Comparison of ENCODE assay signal across 15 cellular contexts in genomic region chr13:100365678-100366077, GRCh38.
A peak's percentile ranks its signal among the peaks of the same experiment; 100 is the strongest.
DNase-seq lines count a peak whose midpoint lies in the region; ATAC-seq and TF ChIP-seq lines count a peak whose summit lies in the region.
"Had no signal": no experiment of that assay in that cellular context is flagged by ENCODE, and none has a peak within 500 bp of the region (broad histone marks: within the 10 kb centered on the region; RNA-seq: fewer than 3 reads in every experiment).

No MANE protein-coding gene starts in this region.

- no peak overlapping the region for H3K4ac ChIP-seq in neuronal stem cell (ENCODE audit: low read length)

- no peak for DNase-seq in activated naive CD4-positive, alpha-beta T cell treated with anti-CD3 and anti-CD28 coated beads, Interleukin-2, amount 50 U/mL, for 72 hours (ENCODE audit: low spot score in 2 of 2)
- no peak for DNase-seq in activated naive CD4-positive, alpha-beta T cell (lab: John Stamatoyannopoulos, UW)
- DNase-seq in Panc1 (ENCODE audit: low read depth, low spot score) (no peak), fibroblast of mammary gland (ENCODE audit: low read depth) (peak; percentile 41), neuronal stem cell (ENCODE audit: low spot score) (no peak), cerebellum (ENCODE audit: low spot score) (no peak)
- DNase-seq in naive thymus-derived CD4-positive, alpha-beta T cell, result no peak
- DNase-seq: C1 segment of cervical spinal cord; Calu3; CD4-positive, alpha-beta T cell; DMS 273 treated with DMSO at 0.1 percent for 48 hours; HFFc6 had no signal

- H3K9me3 ChIP-seq in Panc1 (ENCODE audit: control insufficient read depth, insufficient read depth, low read depth, low read length) (no peaks in the 10 kb centered on the region), neuronal stem cell (replicated peaks in 1 of 2; ENCODE audit: control insufficient read depth in 2 of 2, insufficient read depth in 1 of 2, low read depth in 1 of 2, low read length in 2 of 2) (no peaks in the 10 kb centered on the region)
- no peaks in the 10 kb centered on the region for H3K9me3 ChIP-seq in naive thymus-derived CD4-positive, alpha-beta T cell (ENCODE audit: control insufficient read depth in 2 of 3, low read length in 3 of 3)
- H3K9me3 ChIP-seq: HAP-1 had no signal

- WGBS in neuronal stem cell (ENCODE audit: extremely low coverage in 2 of 2, insufficient read length in 2 of 2, insufficient replicate concordance in 1 of 2), 2 donors, result no CpG with 5 or more reads among the region's 3 CpGs

- no peak for TF ChIP-seq CTCF in Panc1 (IDR thresholded peaks at IDR 0.05)
- TF ChIP-seq CTCF in fibroblast of mammary gland (conservative IDR thresholded peaks at IDR 0.05; ENCODE audit: control insufficient read depth, insufficient read depth, low read depth, low read length), result no peak

- no peak overlapping the region for H3K9ac ChIP-seq in neuronal stem cell (ENCODE audit: low read depth, low read length, poor library complexity)

- H3K4me1 Mint-ChIP-seq in naive thymus-derived CD4-positive, alpha-beta T cell, result peaks cover 0 to 13% (median 0%) of the 10 kb centered on the region in 7 donors
- H3K4me1 Mint-ChIP-seq: B cell had no signal

- no peak overlapping the region for H2AFZ ChIP-seq in neuronal stem cell (ENCODE audit: low read length)

- H3K36me3 ChIP-seq in Panc1 (ENCODE audit: control insufficient read depth, insufficient read depth, low read length), result no peaks in the 10 kb centered on the region
- peaks cover 0 to 14% of the 10 kb centered on the region in 2 donors for H3K36me3 ChIP-seq in neuronal stem cell (replicated peaks in 1 of 2; ENCODE audit: control insufficient read depth in 2 of 2, insufficient read depth in 2 of 2, low read length in 2 of 2)
- H3K36me3 ChIP-seq in naive thymus-derived CD4-positive, alpha-beta T cell (ENCODE audit: control insufficient read depth in 2 of 3, insufficient read depth in 3 of 3, low read length in 3 of 3), result no peaks in the 10 kb centered on the region
- H3K36me3 ChIP-seq: HAP-1 had no signal

- no peaks in the 10 kb centered on the region for H3K79me1 ChIP-seq in neuronal stem cell (ENCODE audit: low read depth, low read length)

- H3K27ac ChIP-seq in Panc1 (ENCODE audit: low read length), result peak overlapping the region; percentile 93
- no peak overlapping the region for H3K27ac ChIP-seq in neuronal stem cell (replicated peaks; ENCODE audit: low read length)
- H3K27ac ChIP-seq in naive thymus-derived CD4-positive, alpha-beta T cell (ENCODE audit: low read depth, low read length), result no peak overlapping the region

- H3K18ac ChIP-seq in neuronal stem cell (ENCODE audit: low read length), result no peak overlapping the region

- intact Hi-C loops in Panc1 (cut with micrococcal nuclease; ENCODE audit: unreplicated experiment), result no loop called here
- intact Hi-C loops in naive thymus-derived CD4-positive, alpha-beta T cell (cut with micrococcal nuclease), result no loop called here

- BruUV-seq in Panc1 (replicated peaks; lab: Mats Ljungman, UMichigan), result no TSS peak

- H3K4me1 ChIP-seq in Panc1 (ENCODE audit: control insufficient read depth, insufficient read depth, low read length) (peaks cover 31% of the 10 kb centered on the region), neuronal stem cell (ENCODE audit: control insufficient read depth in 2 of 2, insufficient read depth in 1 of 2, low read depth in 1 of 2, low read length in 2 of 2) (peaks cover 7 to 33% of the 10 kb centered on the region in 2 donors)
- H3K4me1 ChIP-seq in naive thymus-derived CD4-positive, alpha-beta T cell (ENCODE audit: control insufficient read depth in 2 of 2, insufficient read depth in 2 of 2, low read length in 2 of 2), result no peaks in the 10 kb centered on the region
- H3K4me1 ChIP-seq: HAP-1 had no signal

- H2BK12ac ChIP-seq in neuronal stem cell (ENCODE audit: low read length), result no peak overlapping the region

- no peak overlapping the region for H3K4me2 ChIP-seq in neuronal stem cell (ENCODE audit: insufficient read depth, low read length, poor library complexity, severe bottlenecking)

- no peak overlapping the region for H3K4me3 ChIP-seq in Panc1 (ENCODE audit: low read depth in 2 of 2, low read length in 2 of 2)
- no peak overlapping the region for H3K4me3 ChIP-seq in fibroblast of mammary gland (ENCODE audit: control insufficient read depth, low read depth, low read length)
- no peak overlapping the region for H3K4me3 ChIP-seq in neuronal stem cell (ENCODE audit: low read length in 2 of 2)
- no peak overlapping the region for H3K4me3 ChIP-seq in naive thymus-derived CD4-positive, alpha-beta T cell (ENCODE audit: low read length)
- H3K4me3 ChIP-seq: HAP-1 had no signal

- H4K8ac ChIP-seq in neuronal stem cell (ENCODE audit: low read depth, low read length), result no peak overlapping the region

- peak overlapping the region in 1 of 2 donors; percentile 2 for H3K27ac Mint-ChIP-seq in activated naive CD4-positive, alpha-beta T cell treated with anti-CD3 and anti-CD28 coated beads, Interleukin-2, amount 50 U/mL, for 72 hours
- H3K27ac Mint-ChIP-seq in naive thymus-derived CD4-positive, alpha-beta T cell, result no peak overlapping the region
- H3K27ac Mint-ChIP-seq: B cell; CD4-positive, alpha-beta T cell; HFFc6 had no signal

- in situ Hi-C loops in Panc1 (cut with HindIII; ENCODE audit: low pct_unique_long_range_greater_than_20kb, low sequenced_read_pairs), result no loop called here

- no peak overlapping the region for H2BK5ac ChIP-seq in neuronal stem cell (ENCODE audit: low read length)

- no peak overlapping the region for H3K4me3 Mint-ChIP-seq in naive thymus-derived CD4-positive, alpha-beta T cell
- H3K4me3 Mint-ChIP-seq: B cell; CD4-positive, alpha-beta T cell; HFFc6 had no signal

- no peak overlapping the region for H3K14ac ChIP-seq in neuronal stem cell (ENCODE audit: low read length)

- no peak overlapping the region for H2BK120ac ChIP-seq in neuronal stem cell (ENCODE audit: low read depth, low read length)

- CTCF ChIA-PET in Panc1 (lab: Charles Lee), result no interaction called here
- CTCF ChIA-PET in naive thymus-derived CD4-positive, alpha-beta T cell (lab: Charles Lee), result no interaction called here

- no peak overlapping the region for H3K23ac ChIP-seq in neuronal stem cell (ENCODE audit: low read depth, low read length, poor library complexity)

- ATAC-seq in activated naive CD4-positive, alpha-beta T cell treated with anti-CD3 and anti-CD28 coated beads, Interleukin-2, amount 50 U/mL, for 72 hours, result peak; percentile 23 to 47
- ATAC-seq in Panc1, result no peak
- ATAC-seq in naive thymus-derived CD4-positive, alpha-beta T cell, result no peak
- ATAC-seq: HepG2 had no signal

- H3K27me3 ChIP-seq in Panc1 (ENCODE audit: control insufficient read depth, insufficient read depth, low read length), result no peaks in the 10 kb centered on the region
- no peaks in the 10 kb centered on the region for H3K27me3 ChIP-seq in neuronal stem cell (ENCODE audit: control insufficient read depth in 3 of 3, insufficient read depth in 3 of 3, low read depth in 1 of 3, low read length in 3 of 3)
- no peaks in the 10 kb centered on the region for H3K27me3 ChIP-seq in naive thymus-derived CD4-positive, alpha-beta T cell (ENCODE audit: control insufficient read depth in 2 of 2, insufficient read depth in 2 of 2, low read length in 2 of 2)

- H3K27me3 Mint-ChIP-seq in naive thymus-derived CD4-positive, alpha-beta T cell, result no peaks in the 10 kb centered on the region
- H3K27me3 Mint-ChIP-seq: B cell; CD4-positive, alpha-beta T cell had no signal

- no peak overlapping the region for H2BK15ac ChIP-seq in neuronal stem cell (ENCODE audit: low read length)

- POLR2A ChIA-PET in Panc1 (lab: Charles Lee), result no interaction called here
- POLR2A ChIA-PET in naive thymus-derived CD4-positive, alpha-beta T cell (lab: Charles Lee), result no interaction called here

- H3K36me3 Mint-ChIP-seq in activated naive CD4-positive, alpha-beta T cell treated with anti-CD3 and anti-CD28 coated beads, Interleukin-2, amount 50 U/mL, for 72 hours, result peaks cover 0 to 4% of the 10 kb centered on the region in 2 donors
- H3K36me3 Mint-ChIP-seq in naive thymus-derived CD4-positive, alpha-beta T cell, result peaks cover 0 to 24% (median 12%) of the 10 kb centered on the region in 5 donors

- no peaks in the 10 kb centered on the region for H3K9me3 Mint-ChIP-seq in activated naive CD4-positive, alpha-beta T cell treated with anti-CD3 and anti-CD28 coated beads, Interleukin-2, amount 50 U/mL, for 72 hours
- H3K9me3 Mint-ChIP-seq in naive thymus-derived CD4-positive, alpha-beta T cell, result peaks cover 0 to 7% (median 0%) of the 10 kb centered on the region in 11 donors
- H3K9me3 Mint-ChIP-seq: CD4-positive, alpha-beta T cell; HFFc6 had no signal

- H4K91ac ChIP-seq in neuronal stem cell (ENCODE audit: low read depth, low read length, poor library complexity), result no peak overlapping the region

- no peak overlapping the region for H2AK5ac ChIP-seq in neuronal stem cell (ENCODE audit: low read depth, low read length)

Comparison
In these comparisons a context has a peak if more than half of its experiments do, and no peak if none do; other contexts are left out.
1. ATAC-seq: peak in activated naive CD4-positive, alpha-beta T cell treated with anti-CD3 and anti-CD28 coated beads, Interleukin-2, amount 50 U/mL, for 72 hours (2 of 2); none in Panc1 (single experiment) and naive thymus-derived CD4-positive, alpha-beta T cell (single experiment).